ENCODE assay signal across 12 cellular contexts in the genomic region with DNA sequence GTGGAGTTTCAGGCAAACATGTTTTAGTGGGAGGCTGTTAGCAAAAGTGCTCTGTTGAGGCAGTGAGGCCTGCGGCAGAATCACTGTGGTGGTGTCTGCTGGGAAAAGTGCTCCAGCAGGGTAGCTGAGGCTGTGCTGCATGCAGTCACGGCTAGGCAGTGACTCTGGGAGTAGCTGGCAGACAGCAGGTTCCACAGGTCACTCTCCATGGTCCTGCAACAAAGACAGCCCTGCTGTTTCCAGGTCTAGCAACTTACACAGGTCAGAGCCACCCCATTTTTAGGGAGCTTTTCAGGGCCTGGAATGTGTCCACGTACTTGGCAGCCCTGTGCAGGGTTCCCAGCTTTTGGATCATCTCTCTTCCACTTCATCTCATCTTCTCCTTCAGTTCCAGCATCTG.
DNase-seq lines count a peak whose midpoint lies in the region; ATAC-seq and TF ChIP-seq lines count a peak whose summit lies in the region.
"Had no signal": no experiment of that assay in that cellular context is flagged by ENCODE, and none has a peak within 500 bp of the region (broad histone marks: within the 10 kb centered on the region; RNA-seq: fewer than 3 reads in every experiment).

No MANE protein-coding gene starts in this region.

- no peak overlapping the region for H3K4ac ChIP-seq in H9 (ENCODE audit: low read depth, low read length)

- ATAC-seq in sciatic nerve = peak; percentile 28

- H3K27me3 ChIP-seq in H9 (ENCODE audit: insufficient read depth, low read length) (no peaks in the 10 kb centered on the region), SK-N-SH (ENCODE audit: insufficient read depth) (no peaks in the 10 kb centered on the region)
- H3K27me3 ChIP-seq: spleen had no signal

- no peak overlapping the region for H3K4me2 ChIP-seq in H9 (ENCODE audit: insufficient read depth, insufficient read length, low read length)
- no peak overlapping the region for H3K4me2 ChIP-seq in SK-N-SH

- no peak overlapping the region for H3K4me3 Mint-ChIP-seq in H9
- H3K4me3 Mint-ChIP-seq: activated T-cell treated with anti-CD3 and anti-CD28 coated beads, Interleukin-2, amount 50 U/mL, for 4 hours; central memory CD8-positive, alpha-beta T cell; T-helper 2 cell treated with Interferon-gamma antibody and Interleukin-4, amounts not matched to agents 5 μg/mL and 100 μg/mL, for 36 hours had no signal

- no peak overlapping the region for H3K56ac ChIP-seq in H9 (ENCODE audit: insufficient read length, low read depth, low read length)

- H3K9me3 ChIP-seq in H9 (ENCODE audit: control insufficient read depth, low read depth, low read length) (no peaks in the 10 kb centered on the region), SK-N-SH (no peaks in the 10 kb centered on the region)

- no peak for TF ChIP-seq EP300 in SK-N-SH (IDR thresholded peaks at IDR 0.05; ENCODE audit: borderline replicate concordance in 1 of 2, low read depth in 1 of 2, low read length in 1 of 2)

- H3K9me2 ChIP-seq in SK-N-SH = no peaks in the 10 kb centered on the region

- H3K79me2 ChIP-seq in H9 (ENCODE audit: insufficient read depth, low read length) = no peaks in the 10 kb centered on the region
- H3K79me2 ChIP-seq in SK-N-SH (ENCODE audit: insufficient read depth) = no peaks in the 10 kb centered on the region

- H3K14ac ChIP-seq in H9 (ENCODE audit: insufficient read depth, low read length) = no peak overlapping the region

- intact Hi-C loops in sciatic nerve (cut with DNase I) = no loop called here

- no peak overlapping the region for H4K91ac ChIP-seq in H9 (ENCODE audit: insufficient read length, low read depth, low read length)

- CTCF ChIA-PET in SK-N-SH (lab: Yijun Ruan, JAX) = interaction anchor here (1.1 kb wide), 1 partner anchor 78 kb away, joined by 3 read pairs; no protein-coding TSS in a partner anchor

- no peaks in the 10 kb centered on the region for H3K79me1 ChIP-seq in H9 (ENCODE audit: insufficient read depth, low read depth, low read length, poor library complexity, severe bottlenecking)

- no peaks in the 10 kb centered on the region for H3F3A ChIP-seq in SK-N-SH (replicated peaks; ENCODE audit: insufficient read depth)

- no peak overlapping the region for H2BK20ac ChIP-seq in H9 (ENCODE audit: low read depth, low read length, poor library complexity, severe bottlenecking)

- no peak overlapping the region for H3K23ac ChIP-seq in H9 (ENCODE audit: insufficient read length, low read depth, low read length)

- H3K4me1 Mint-ChIP-seq in H9 = no peaks in the 10 kb centered on the region
- H3K4me1 Mint-ChIP-seq: central memory CD8-positive, alpha-beta T cell had no signal

- no peak for TF ChIP-seq RAD21 in SK-N-SH (IDR thresholded peaks at IDR 0.05; ENCODE audit: low read length)

- peaks cover 7 to 17% of the 10 kb centered on the region in 2 experiments for H3K9me3 Mint-ChIP-seq in H9
- H3K9me3 Mint-ChIP-seq: T-helper 2 cell treated with Interferon-gamma antibody and Interleukin-4, amounts not matched to agents 5 μg/mL and 100 μg/mL, for 36 hours had no signal

- TF ChIP-seq CTCF in H9 (conservative IDR thresholded peaks at IDR 0.05) = no peak
- no peak for TF ChIP-seq CTCF in SK-N-SH (IDR thresholded peaks at IDR 0.05)
- no peak for TF ChIP-seq CTCF in fibroblast of villous mesenchyme (IDR thresholded peaks at IDR 0.05; ENCODE audit: insufficient read depth, low read depth, low read length)

- H3K4me3 ChIP-seq in SK-N-SH (ENCODE audit: low read depth in 2 of 2, low read length in 1 of 2) (no peak overlapping the region), fibroblast of villous mesenchyme (ENCODE audit: low read depth, low read length) (no peak overlapping the region)
- H3K4me3 ChIP-seq: spleen had no signal

- no peak overlapping the region for H2AFZ ChIP-seq in H9 (ENCODE audit: low read length)
- no peak overlapping the region for H2AFZ ChIP-seq in SK-N-SH (ENCODE audit: low read depth)

- no peaks in the 10 kb centered on the region for H3K27me3 Mint-ChIP-seq in H9 (ENCODE audit: low read depth)
- H3K27me3 Mint-ChIP-seq: central memory CD8-positive, alpha-beta T cell had no signal

- H2BK15ac ChIP-seq in H9 (ENCODE audit: low read depth, low read length) = no peak overlapping the region

- H2BK120ac ChIP-seq in H9 (ENCODE audit: low read depth, low read length, poor library complexity, severe bottlenecking) = no peak overlapping the region

- no peak overlapping the region for H3K9ac ChIP-seq in H9 (ENCODE audit: extremely low read depth, insufficient read length, low read length)
- H3K9ac ChIP-seq in SK-N-SH = no peak overlapping the region

- H3K23me2 ChIP-seq in H9 (ENCODE audit: insufficient read length, low read depth, low read length, poor library complexity, severe bottlenecking) = no peaks in the 10 kb centered on the region

- DNase-seq in H9 (peak; percentile 68), SK-N-SH (no peak), fibroblast of villous mesenchyme (ENCODE audit: low read depth) (peak; percentile 19), sciatic nerve (ENCODE audit: low spot score) (no peak), NCI-H748 treated with DMSO at 0.1 percent for 48 hours (lab: John Stamatoyannopoulos, UW) (no peak), NCI-H2029 (lab: John Stamatoyannopoulos, UW) (no peak), NCI-H1092 treated with DMSO at 0.1 percent for 48 hours (lab: John Stamatoyannopoulos, UW) (no peak)
- DNase-seq: activated T-cell treated with anti-CD3 and anti-CD28 coated beads, Interleukin-2, amount 50 U/mL, for 4 hours; NCI-H774; spleen had no signal

- no peaks in the 10 kb centered on the region for H3K36me3 ChIP-seq in SK-N-SH (replicated peaks in 1 of 2; ENCODE audit: control insufficient read depth in 1 of 2, insufficient read depth in 2 of 2, low read length in 1 of 2)
- H3K36me3 ChIP-seq: spleen had no signal

- H4K20me1 ChIP-seq in H9 (ENCODE audit: control insufficient read depth, insufficient read depth, insufficient read length) = no peaks in the 10 kb centered on the region
- H4K20me1 ChIP-seq in SK-N-SH (ENCODE audit: insufficient read depth) = no peaks in the 10 kb centered on the region

- no peak overlapping the region for H2BK12ac ChIP-seq in H9 (ENCODE audit: insufficient read length, low read depth, low read length)

- H3K18ac ChIP-seq in H9 (ENCODE audit: insufficient read length, low read depth, low read length) = no peak overlapping the region

- no peaks in the 10 kb centered on the region for H3K4me1 ChIP-seq in H9 (ENCODE audit: insufficient read depth, low read length)
- H3K4me1 ChIP-seq in SK-N-SH (ENCODE audit: control insufficient read depth in 1 of 2, insufficient read depth in 2 of 2, low read depth in 1 of 2, low read length in 1 of 2) = no peaks in the 10 kb centered on the region
- H3K4me1 ChIP-seq: spleen had no signal

- POLR2A ChIA-PET in SK-N-SH (lab: Yijun Ruan, JAX) = no interaction called here

- H3K36me3 Mint-ChIP-seq in H9 (ENCODE audit: insufficient read depth in 1 of 3, low read depth in 3 of 3) = peaks cover 0 to 8% (median 0%) of the 10 kb centered on the region in 3 experiments; a peak in 1 of 7 replicates

- H3T11ph ChIP-seq in H9 (ENCODE audit: low read length) = no peak overlapping the region

- H2BK5ac ChIP-seq in H9 (ENCODE audit: insufficient read length, low read length) = no peak overlapping the region

- H3K27ac ChIP-seq in H9 (ENCODE audit: insufficient read length, low read depth, low read length) (no peak overlapping the region), SK-N-SH (ENCODE audit: low read depth in 2 of 2, low read length in 1 of 2) (no peak overlapping the region)
- H3K27ac ChIP-seq: spleen had no signal

- WGBS in H9 (ENCODE audit: extremely low coverage, insufficient read length, low lambda C conversion rate) = no CpG with 5 or more reads among the region's 3 CpGs
- 3% methylated on average over 2 of the region's 3 CpGs for WGBS in SK-N-SH (ENCODE audit: low lambda C conversion rate)

- H2AK5ac ChIP-seq in H9 (ENCODE audit: insufficient read length, low read length) = no peak overlapping the region

- H4K5ac ChIP-seq in H9 (ENCODE audit: insufficient read length, low read depth, low read length) = no peak overlapping the region

- H4K8ac ChIP-seq in H9 (replicated peaks; ENCODE audit: insufficient read length, low read depth, low read length) = no peak overlapping the region

- H3K27ac Mint-ChIP-seq in H9 = no peak overlapping the region
- H3K27ac Mint-ChIP-seq: T-helper 2 cell treated with Interferon-gamma antibody and Interleukin-4, amounts not matched to agents 5 μg/mL and 100 μg/mL, for 36 hours had no signal

TF ChIP-seq in SK-N-SH, 30 proteins besides CTCF, POLR2A, EP300 and RAD21:
- no peak for TF ChIP-seq JUND (IDR thresholded peaks at IDR 0.05)
- TF ChIP-seq, protein P1, sequence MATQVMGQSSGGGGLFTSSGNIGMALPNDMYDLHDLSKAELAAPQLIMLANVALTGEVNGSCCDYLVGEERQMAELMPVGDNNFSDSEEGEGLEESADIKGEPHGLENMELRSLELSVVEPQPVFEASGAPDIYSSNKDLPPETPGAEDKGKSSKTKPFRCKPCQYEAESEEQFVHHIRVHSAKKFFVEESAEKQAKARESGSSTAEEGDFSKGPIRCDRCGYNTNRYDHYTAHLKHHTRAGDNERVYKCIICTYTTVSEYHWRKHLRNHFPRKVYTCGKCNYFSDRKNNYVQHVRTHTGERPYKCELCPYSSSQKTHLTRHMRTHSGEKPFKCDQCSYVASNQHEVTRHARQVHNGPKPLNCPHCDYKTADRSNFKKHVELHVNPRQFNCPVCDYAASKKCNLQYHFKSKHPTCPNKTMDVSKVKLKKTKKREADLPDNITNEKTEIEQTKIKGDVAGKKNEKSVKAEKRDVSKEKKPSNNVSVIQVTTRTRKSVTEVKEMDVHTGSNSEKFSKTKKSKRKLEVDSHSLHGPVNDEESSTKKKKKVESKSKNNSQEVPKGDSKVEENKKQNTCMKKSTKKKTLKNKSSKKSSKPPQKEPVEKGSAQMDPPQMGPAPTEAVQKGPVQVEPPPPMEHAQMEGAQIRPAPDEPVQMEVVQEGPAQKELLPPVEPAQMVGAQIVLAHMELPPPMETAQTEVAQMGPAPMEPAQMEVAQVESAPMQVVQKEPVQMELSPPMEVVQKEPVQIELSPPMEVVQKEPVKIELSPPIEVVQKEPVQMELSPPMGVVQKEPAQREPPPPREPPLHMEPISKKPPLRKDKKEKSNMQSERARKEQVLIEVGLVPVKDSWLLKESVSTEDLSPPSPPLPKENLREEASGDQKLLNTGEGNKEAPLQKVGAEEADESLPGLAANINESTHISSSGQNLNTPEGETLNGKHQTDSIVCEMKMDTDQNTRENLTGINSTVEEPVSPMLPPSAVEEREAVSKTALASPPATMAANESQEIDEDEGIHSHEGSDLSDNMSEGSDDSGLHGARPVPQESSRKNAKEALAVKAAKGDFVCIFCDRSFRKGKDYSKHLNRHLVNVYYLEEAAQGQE (IDR thresholded peaks at IDR 0.05; ENCODE audit: low read depth, low read length) = peak; percentile 88
- TF ChIP-seq FOXM1 (IDR thresholded peaks at IDR 0.05; ENCODE audit: low read depth) = no peak

Comparison
In these comparisons a context has a peak if more than half of its experiments do, and no peak if none do; other contexts are left out.
1. DNase-seq: peak in H9 (single experiment) and fibroblast of villous mesenchyme (single experiment); none in SK-N-SH (single experiment), sciatic nerve (single experiment), NCI-H748 treated with DMSO at 0.1 percent for 48 hours (single experiment), NCI-H2029 (single experiment) and NCI-H1092 treated with DMSO at 0.1 percent for 48 hours (single experiment).